Comparison of ENCODE assay signal across 8 cellular contexts in genomic region chr2:165794520-165794882, GRCh38. TPM values are rescaled to one million over a fixed set of nuclear protein-coding genes. Genes with fewer than 3 reads are reported as not detected.
A peak's percentile ranks its signal among the peaks of the same experiment; 100 is the strongest.
DNase-seq lines count a peak whose midpoint lies in the region; ATAC-seq and TF ChIP-seq lines count a peak whose summit lies in the region.

No MANE protein-coding gene starts in this region.

- peaks cover 24% of the 10 kb centered on the region for H3K27me3 Mint-ChIP-seq in T-helper 17 cell

- peaks cover 23% of the 10 kb centered on the region for H3K4me1 Mint-ChIP-seq in T-helper 17 cell

- peak overlapping the region; percentile 42 to 56 for H3K4me3 ChIP-seq in cardiac fibroblast (replicated peaks in 1 of 2; ENCODE audit: low read depth in 2 of 2, low read length in 2 of 2)

- no peak for TF ChIP-seq CTCF in cardiac fibroblast (IDR thresholded peaks at IDR 0.05; ENCODE audit: low read depth, low read length)

- H3K36me3 Mint-ChIP-seq in T-helper 17 cell (ENCODE audit: low read depth) = peaks cover 4% of the 10 kb centered on the region

- H3K4me3 Mint-ChIP-seq in T-helper 17 cell = peak overlapping the region; percentile 96

- ATAC-seq in GM19467 (IDR thresholded peaks at IDR 0.05; ENCODE audit: unreplicated experiment) = peak; percentile 98
- peak; percentile 98 for ATAC-seq in HG03571 (IDR thresholded peaks at IDR 0.05; ENCODE audit: unreplicated experiment)
- ATAC-seq in T-helper 17 cell = peak; percentile 89

- peak overlapping the region; percentile 84 for H3K27ac Mint-ChIP-seq in T-helper 17 cell

- DNase-seq in D341Med (ENCODE audit: low spot score) (peak; percentile 17), T-helper 17 cell (peak; percentile 12 to 23 (median 14)), cardiac fibroblast (ENCODE audit: low read depth in 2 of 2) (peak; percentile 39 to 52), kidney tubule cell (ENCODE audit: low spot score) (peak; percentile 71), NCI-H1105 treated with DMSO at 0.1 percent for 48 hours (lab: John Stamatoyannopoulos, UW) (no peak)
- peak; percentile 52 for DNase-seq in stimulated activated CD4-positive, alpha-beta T cell treated with anti-CD3 and anti-CD28 coated beads, Interleukin-4, amount 100 ng/mL, for 24 hours

- H3K9me3 ChIP-seq in T-helper 17 cell (ENCODE audit: control insufficient read depth, low read length, poor library complexity, severe bottlenecking) = no peaks in the 10 kb centered on the region

RNA-seq across cellular contexts. Expression of gene GALNT3, which starts 0.5 kb away (rescaled TPM):
- 1 to 10 TPM; 6.7 to 7.7 TPM for total RNA-seq in T-helper 17 cell
